16 cellular contexts compared by ENCODE assay signal in the genomic region with DNA sequence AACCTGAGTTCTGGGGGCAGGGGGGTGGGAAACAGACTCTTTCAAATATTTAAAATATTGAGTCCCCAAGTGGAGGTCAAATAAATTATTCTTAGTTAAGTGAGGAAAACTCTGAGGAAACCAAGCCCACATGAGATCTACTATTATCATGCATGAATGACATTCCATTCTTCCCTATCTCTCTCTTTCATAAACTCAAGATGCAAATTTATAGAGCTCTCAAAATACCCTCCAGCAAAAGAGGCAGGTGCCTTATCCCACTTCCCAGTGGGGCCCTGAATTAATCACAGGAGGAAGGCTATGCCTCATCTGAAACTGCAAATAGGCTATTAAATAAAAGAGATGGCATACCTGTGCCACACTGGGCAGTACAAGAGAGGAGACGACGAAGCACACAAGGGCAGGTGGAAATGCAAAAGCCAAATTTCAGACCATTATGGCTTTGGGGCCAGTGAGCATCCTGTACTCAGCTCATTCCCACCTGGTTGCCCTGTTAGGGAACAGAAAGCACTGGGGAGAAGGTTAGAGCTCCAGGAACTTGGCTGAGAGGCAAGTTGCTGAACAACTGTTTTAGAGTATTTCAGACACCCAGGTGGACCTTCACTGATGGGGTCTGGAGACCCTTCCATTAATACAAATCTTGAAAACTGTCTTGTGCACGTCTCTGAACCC.
"Had no signal": no experiment of that assay in that cellular context is flagged by ENCODE, and none has a peak within 500 bp of the region (broad histone marks: within the 10 kb centered on the region; RNA-seq: fewer than 3 reads in every experiment).

No MANE protein-coding gene starts in this region.

- H3K36me3 ChIP-seq: suprapubic skin had no signal

- H3K4me3 Mint-ChIP-seq: activated naive CD4-positive, alpha-beta T cell treated with anti-CD3 and anti-CD28 coated beads, Interleukin-2, amount 50 U/mL, for 24 hours; natural killer cell treated with Interleukin-12 subunit alpha and Interleukin-12 subunit beta and Interleukin-15 and Interleukin-18, amount 100 ng/mL, for 72 hours had no signal

- ATAC-seq: body of pancreas; mucosa of descending colon; natural killer cell treated with Interleukin-12 subunit alpha and Interleukin-12 subunit beta and Interleukin-15 and Interleukin-18, amount 100 ng/mL, for 72 hours; stimulated activated naive CD8-positive, alpha-beta T cell treated with anti-CD3 and anti-CD28 coated beads, Interleukin-15, Interleukin-2, amounts not matched to agents 100 U/mL and 50 U/mL, for 24 hours had no signal

- H3K36me3 Mint-ChIP-seq: activated naive CD4-positive, alpha-beta T cell treated with anti-CD3 and anti-CD28 coated beads, Interleukin-2, amount 50 U/mL, for 24 hours; natural killer cell treated with Interleukin-12 subunit alpha and Interleukin-12 subunit beta and Interleukin-15 and Interleukin-18, amount 100 ng/mL, for 72 hours had no signal

- H3K9me3 ChIP-seq: body of pancreas, mucosa of descending colon, suprapubic skin had no signal

- H3K27me3 ChIP-seq: body of pancreas, suprapubic skin had no signal

- H3K4me1 Mint-ChIP-seq: activated naive CD4-positive, alpha-beta T cell treated with anti-CD3 and anti-CD28 coated beads, Interleukin-2, amount 50 U/mL, for 24 hours had no signal

- H3K27me3 Mint-ChIP-seq: activated naive CD4-positive, alpha-beta T cell treated with anti-CD3 and anti-CD28 coated beads, Interleukin-2, amount 50 U/mL, for 24 hours had no signal

- H3K27ac Mint-ChIP-seq: activated naive CD4-positive, alpha-beta T cell treated with anti-CD3 and anti-CD28 coated beads, Interleukin-2, amount 50 U/mL, for 24 hours; natural killer cell treated with Interleukin-12 subunit alpha and Interleukin-12 subunit beta and Interleukin-15 and Interleukin-18, amount 100 ng/mL, for 72 hours had no signal

- DNase-seq: activated CD4-positive, alpha-beta T cell treated with anti-CD3 and anti-CD28 coated beads, Interleukin-2, amount 50 U/mL, for 4 hours; activated CD4-positive, CD25-positive, alpha-beta regulatory T cell treated with anti-CD3 and anti-CD28 coated beads, Interleukin-2, amount 50 U/mL, for 72 hours; activated T-cell treated with anti-CD3 and anti-CD28 coated beads, Interleukin-2, amount 50 U/mL, for 1 hour; body of pancreas; central memory CD4-positive, alpha-beta T cell; effector CD4-positive, alpha-beta T cell; foreskin melanocyte; mucosa of descending colon; occipital lobe; stimulated activated CD4-positive, alpha-beta T cell treated with anti-CD3 and anti-CD28 coated beads, Interleukin-12 subunit alpha, Interleukin-12 subunit beta, amount 100 ng/mL, for 4 hours; stimulated activated CD4-positive, alpha-beta T cell treated with anti-CD3 and anti-CD28 coated beads, Interleukin-2, amount 100 ng/mL, for 48 hours; stimulated activated naive CD8-positive, alpha-beta T cell treated with anti-CD3 and anti-CD28 coated beads, Interleukin-15, Interleukin-2, amounts not matched to agents 100 U/mL and 50 U/mL, for 24 hours had no signal

- H3K9me3 Mint-ChIP-seq: activated naive CD4-positive, alpha-beta T cell treated with anti-CD3 and anti-CD28 coated beads, Interleukin-2, amount 50 U/mL, for 24 hours had no signal

- H3K4me3 ChIP-seq: body of pancreas, coronary artery, mucosa of descending colon, suprapubic skin had no signal
